17 cellular contexts compared by ENCODE assay signal in genomic region chr9:113538131-113538530, GRCh38.
"Had no signal": no experiment of that assay in that cellular context is flagged by ENCODE, and none has a peak within 500 bp of the region (broad histone marks: within the 10 kb centered on the region; RNA-seq: fewer than 3 reads in every experiment).

No MANE protein-coding gene starts in this region.

- H3K9me3 Mint-ChIP-seq: activated naive CD8-positive, alpha-beta T cell treated with anti-CD3 and anti-CD28 coated beads for 36 hours; activated T-cell treated with anti-CD3 and anti-CD28 coated beads, Interleukin-2, amount 50 U/mL, for 24 hours; stimulated activated naive CD8-positive, alpha-beta T cell treated with anti-CD3 and anti-CD28 coated beads, Interleukin-15, amount 100 ng/mL, for 72 hours had no signal

- H3K27ac ChIP-seq: colonic mucosa, hepatocyte, prostate gland had no signal

- H3K4me1 Mint-ChIP-seq: activated CD8-positive, alpha-beta memory T cell treated with anti-CD3 and anti-CD28 coated beads, Interleukin-2, amount 10 ng/mL, durations not matched to agents 7 days and 5 days had no signal

- ATAC-seq: activated CD4-positive, CD25-positive, alpha-beta regulatory T cell treated with anti-CD3 and anti-CD28 coated beads, Interleukin-2, amount 50 U/mL, for 24 hours; activated CD8-positive, alpha-beta memory T cell treated with anti-CD3 and anti-CD28 coated beads, Interleukin-2, amount 10 ng/mL, durations not matched to agents 7 days and 5 days; gastroesophageal sphincter; naive thymus-derived CD4-positive, alpha-beta T cell; stimulated activated naive CD8-positive, alpha-beta T cell treated with anti-CD3 and anti-CD28 coated beads, Interleukin-15, amount 100 ng/mL, for 72 hours had no signal

- H3K9me3 ChIP-seq: ascending aorta, colonic mucosa, gastroesophageal sphincter, prostate gland, tibial nerve had no signal

- H3K27me3 Mint-ChIP-seq: activated CD8-positive, alpha-beta memory T cell treated with anti-CD3 and anti-CD28 coated beads, Interleukin-2, amount 10 ng/mL, durations not matched to agents 7 days and 5 days; activated naive CD8-positive, alpha-beta T cell treated with anti-CD3 and anti-CD28 coated beads for 36 hours; activated T-cell treated with anti-CD3 and anti-CD28 coated beads, Interleukin-2, amount 50 U/mL, for 24 hours; naive thymus-derived CD4-positive, alpha-beta T cell; stimulated activated naive CD8-positive, alpha-beta T cell treated with anti-CD3 and anti-CD28 coated beads, Interleukin-15, amount 100 ng/mL, for 72 hours had no signal

- H3K36me3 ChIP-seq: prostate gland, tibial nerve had no signal

- H3K27me3 ChIP-seq: ascending aorta, colonic mucosa, gastroesophageal sphincter, hepatocyte, tibial nerve had no signal

- H3K4me3 Mint-ChIP-seq: activated CD8-positive, alpha-beta memory T cell treated with anti-CD3 and anti-CD28 coated beads, Interleukin-2, amount 10 ng/mL, durations not matched to agents 7 days and 5 days; activated naive CD8-positive, alpha-beta T cell treated with anti-CD3 and anti-CD28 coated beads for 36 hours; activated T-cell treated with anti-CD3 and anti-CD28 coated beads, Interleukin-2, amount 50 U/mL, for 24 hours; naive thymus-derived CD4-positive, alpha-beta T cell; stimulated activated naive CD8-positive, alpha-beta T cell treated with anti-CD3 and anti-CD28 coated beads, Interleukin-15, amount 100 ng/mL, for 72 hours had no signal

- DNase-seq: activated CD4-positive, alpha-beta T cell treated with anti-CD3 and anti-CD28 coated beads, Interleukin-2, amount 50 U/mL, for 4 hours; activated CD8-positive, alpha-beta memory T cell treated with anti-CD3 and anti-CD28 coated beads, Interleukin-2, amount 10 ng/mL, durations not matched to agents 7 days and 5 days; activated gamma-delta T cell; activated naive CD8-positive, alpha-beta T cell treated with anti-CD3 and anti-CD28 coated beads for 36 hours; activated T-cell treated with anti-CD3 and anti-CD28 coated beads, Interleukin-2, amount 50 U/mL, for 24 hours; colonic mucosa; effector CD8-positive, alpha-beta T cell; naive thymus-derived CD4-positive, alpha-beta T cell; stimulated activated CD4-positive, alpha-beta T cell treated with anti-CD3 and anti-CD28 coated beads, Interleukin-2, amount 100 ng/mL, for 48 hours; stimulated activated CD8-positive, alpha-beta memory T cell treated with anti-CD3 and anti-CD28 coated beads, Interleukin-4, amount 100 ng/mL, for 48 hours; stimulated activated naive CD8-positive, alpha-beta T cell treated with anti-CD3 and anti-CD28 coated beads, Interleukin-15, amount 100 ng/mL, for 72 hours had no signal

- H3K27ac Mint-ChIP-seq: activated CD8-positive, alpha-beta memory T cell treated with anti-CD3 and anti-CD28 coated beads, Interleukin-2, amount 10 ng/mL, durations not matched to agents 7 days and 5 days; activated naive CD8-positive, alpha-beta T cell treated with anti-CD3 and anti-CD28 coated beads for 36 hours; activated T-cell treated with anti-CD3 and anti-CD28 coated beads, Interleukin-2, amount 50 U/mL, for 24 hours had no signal

- H3K4me3 ChIP-seq: colonic mucosa, gastroesophageal sphincter, hepatocyte, prostate gland, tibial nerve had no signal

- H3K4me1 ChIP-seq: colonic mucosa, prostate gland had no signal
